Comparison of ENCODE assay signal across 11 cellular contexts in genomic region chr7:49346200-49346899, GRCh38.
"Had no signal": no experiment of that assay in that cellular context is flagged by ENCODE, and none has a peak within 500 bp of the region (broad histone marks: within the 10 kb centered on the region; RNA-seq: fewer than 3 reads in every experiment).

No MANE protein-coding gene starts in this region.

- DNase-seq: activated CD4-positive, alpha-beta T cell treated with anti-CD3 and anti-CD28 coated beads for 48 hours; activated naive CD4-positive, alpha-beta T cell treated with Interleukin-2 at 50 U/mL for 16 hours; activated naive CD8-positive, alpha-beta T cell treated with anti-CD3 and anti-CD28 coated beads, Interleukin-2, amount 50 U/mL, for 24 hours; effector memory CD4-positive, alpha-beta T cell; small intestine; T-helper 1 cell had no signal

- H3K4me3 ChIP-seq: coronary artery, tibial nerve, vagina had no signal

- H3K4me3 Mint-ChIP-seq: activated naive CD8-positive, alpha-beta T cell treated with anti-CD3 and anti-CD28 coated beads, Interleukin-2, amount 50 U/mL, for 24 hours; stimulated activated memory B cell treated with anti-CD40 and anti-IgM and Interleukin-4, amounts not matched to agents 10 μg/mL and 1 μg/mL and 100 μg/mL, for 72 hours; WTC11 had no signal

- H3K27ac Mint-ChIP-seq: activated naive CD8-positive, alpha-beta T cell treated with anti-CD3 and anti-CD28 coated beads, Interleukin-2, amount 50 U/mL, for 24 hours; stimulated activated memory B cell treated with anti-CD40 and anti-IgM and Interleukin-4, amounts not matched to agents 10 μg/mL and 1 μg/mL and 100 μg/mL, for 72 hours; WTC11 had no signal

- H3K27me3 Mint-ChIP-seq: activated naive CD8-positive, alpha-beta T cell treated with anti-CD3 and anti-CD28 coated beads, Interleukin-2, amount 50 U/mL, for 24 hours; stimulated activated memory B cell treated with anti-CD40 and anti-IgM and Interleukin-4, amounts not matched to agents 10 μg/mL and 1 μg/mL and 100 μg/mL, for 72 hours had no signal

- H3K4me1 Mint-ChIP-seq: activated naive CD8-positive, alpha-beta T cell treated with anti-CD3 and anti-CD28 coated beads, Interleukin-2, amount 50 U/mL, for 24 hours; stimulated activated memory B cell treated with anti-CD40 and anti-IgM and Interleukin-4, amounts not matched to agents 10 μg/mL and 1 μg/mL and 100 μg/mL, for 72 hours had no signal

- H3K36me3 Mint-ChIP-seq: stimulated activated memory B cell treated with anti-CD40 and anti-IgM and Interleukin-4, amounts not matched to agents 10 μg/mL and 1 μg/mL and 100 μg/mL, for 72 hours had no signal
